In the genomic region with DNA sequence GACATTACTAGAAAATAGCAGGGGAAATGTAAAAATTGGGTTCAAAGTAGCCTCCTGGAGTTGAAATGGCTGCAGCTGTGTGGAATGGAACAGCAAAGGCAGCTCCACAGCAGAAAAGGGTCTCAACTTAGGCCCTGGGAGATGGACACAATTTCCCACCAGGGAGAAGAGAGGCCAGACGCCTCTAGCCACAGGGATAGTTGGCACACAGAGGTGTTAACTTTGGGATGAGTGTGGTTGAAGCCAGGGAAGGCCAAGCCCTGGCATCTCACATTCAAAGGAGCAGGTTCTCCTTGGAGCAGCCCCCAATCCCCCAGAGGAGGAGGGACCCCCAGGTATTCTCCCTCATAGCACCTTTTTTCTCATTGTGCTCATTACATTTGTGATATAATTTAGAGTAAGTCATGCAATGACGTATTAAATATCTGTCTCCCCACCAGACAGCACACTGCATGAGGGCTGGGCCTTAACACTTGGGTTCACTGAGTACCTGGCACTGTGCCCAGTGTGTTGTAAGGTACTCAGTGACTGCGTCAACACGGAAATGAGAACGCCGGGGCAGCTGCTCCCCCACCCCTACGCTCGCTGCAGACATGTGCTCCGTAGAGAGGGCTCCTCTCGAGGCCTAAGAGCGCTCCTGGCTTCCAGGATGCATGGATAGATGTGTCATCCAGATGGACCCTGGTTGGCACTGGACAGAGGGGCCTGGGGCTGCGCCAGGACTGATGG, we compare ENCODE assay signal across 10 cellular contexts.
DNase-seq lines count a peak whose midpoint lies in the region; ATAC-seq and TF ChIP-seq lines count a peak whose summit lies in the region.
"Had no signal": no experiment of that assay in that cellular context is flagged by ENCODE, and none has a peak within 500 bp of the region (broad histone marks: within the 10 kb centered on the region; RNA-seq: fewer than 3 reads in every experiment).

No MANE protein-coding gene starts in this region.

- H3K4me2 ChIP-seq in hepatocyte, result no peak overlapping the region

- ATAC-seq in upper lobe of right lung, result peak; percentile 87
- ATAC-seq: stimulated activated memory B cell treated with anti-CD40 and anti-IgM and Interleukin-4, amounts not matched to agents 10 μg/mL and 1 μg/mL and 100 μg/mL, for 72 hours had no signal

- no peaks in the 10 kb centered on the region for H3K36me3 Mint-ChIP-seq in activated T-helper 1 cell treated with anti-CD3 and anti-CD28 coated beads, Interleukin-12 subunit alpha, Interleukin-12 subunit beta, Interleukin-2, Interleukin-4 antibody, amounts not matched to agents 30 ng/mL and 10 ng/mL and 1 ng/mL, durations not matched to agents 14 hours and 24 hours and 36 hours (ENCODE audit: low read depth)
- H3K36me3 Mint-ChIP-seq: stimulated activated memory B cell treated with anti-CD40 and anti-IgM and Interleukin-4, amounts not matched to agents 10 μg/mL and 1 μg/mL and 100 μg/mL, for 72 hours had no signal

- TF ChIP-seq CTCF in hepatocyte (IDR thresholded peaks at IDR 0.05; ENCODE audit: poor library complexity) (no peak), upper lobe of right lung (IDR thresholded peaks at IDR 0.05) (no peak)

- no peaks in the 10 kb centered on the region for H3K79me2 ChIP-seq in hepatocyte

- H3K27me3 ChIP-seq in hepatocyte, result no peaks in the 10 kb centered on the region
- no peaks in the 10 kb centered on the region for H3K27me3 ChIP-seq in upper lobe of right lung

- no peaks in the 10 kb centered on the region for H3K9me2 ChIP-seq in hepatocyte (replicated peaks; ENCODE audit: insufficient read depth)

- H2AFZ ChIP-seq in hepatocyte, result no peak overlapping the region

- H3K4me3 ChIP-seq in hepatocyte (no peak overlapping the region), upper lobe of right lung (no peak overlapping the region)

- H3K4me1 ChIP-seq in hepatocyte (ENCODE audit: insufficient read depth), result peaks cover 17% of the 10 kb centered on the region
- H3K4me1 ChIP-seq in upper lobe of right lung, result peaks cover 50% of the 10 kb centered on the region

- DNase-seq in NOMO-1 (lab: John Stamatoyannopoulos, UW; ENCODE audit: unreplicated experiment in 2 of 2) (peak; percentile 24 to 45), NOMO-1 treated with dmso at 0.1 percent for 144 hours (lab: John Stamatoyannopoulos, UW; ENCODE audit: unreplicated experiment) (no peak), hepatocyte (ENCODE audit: low spot score) (peak; percentile 79), upper lobe of right lung (peak; percentile 89), SIG-M5 (lab: John Stamatoyannopoulos, UW) (no peak)
- DNase-seq in stimulated activated CD4-positive, alpha-beta T cell treated with anti-CD3 and anti-CD28 coated beads, Interleukin-4, amount 100 ng/mL, for 1 hour, result no peak
- no peak for DNase-seq in activated T-helper 1 cell treated with anti-CD3 and anti-CD28 coated beads, Interleukin-12 subunit alpha, Interleukin-12 subunit beta, Interleukin-2, Interleukin-4 antibody, amounts not matched to agents 30 ng/mL and 10 ng/mL and 1 ng/mL, durations not matched to agents 14 hours and 24 hours and 36 hours (ENCODE audit: low spot score)
- DNase-seq: activated B cell treated with CpG ODN at 0.5 μM for 24 hours had no signal

- H3K4me1 Mint-ChIP-seq in activated T-helper 1 cell treated with anti-CD3 and anti-CD28 coated beads, Interleukin-12 subunit alpha, Interleukin-12 subunit beta, Interleukin-2, Interleukin-4 antibody, amounts not matched to agents 30 ng/mL and 10 ng/mL and 1 ng/mL, durations not matched to agents 14 hours and 24 hours and 36 hours (ENCODE audit: low read depth), result peaks cover 29% of the 10 kb centered on the region
- H3K4me1 Mint-ChIP-seq: activated B cell treated with CpG ODN at 0.5 μM for 24 hours; stimulated activated memory B cell treated with anti-CD40 and anti-IgM and Interleukin-4, amounts not matched to agents 10 μg/mL and 1 μg/mL and 100 μg/mL, for 72 hours had no signal

- no peaks in the 10 kb centered on the region for H3K9me3 Mint-ChIP-seq in activated T-helper 1 cell treated with anti-CD3 and anti-CD28 coated beads, Interleukin-12 subunit alpha, Interleukin-12 subunit beta, Interleukin-2, Interleukin-4 antibody, amounts not matched to agents 30 ng/mL and 10 ng/mL and 1 ng/mL, durations not matched to agents 14 hours and 24 hours and 36 hours
- H3K9me3 Mint-ChIP-seq: activated B cell treated with CpG ODN at 0.5 μM for 24 hours; stimulated activated memory B cell treated with anti-CD40 and anti-IgM and Interleukin-4, amounts not matched to agents 10 μg/mL and 1 μg/mL and 100 μg/mL, for 72 hours had no signal

- H3K4me3 Mint-ChIP-seq in activated T-helper 1 cell treated with anti-CD3 and anti-CD28 coated beads, Interleukin-12 subunit alpha, Interleukin-12 subunit beta, Interleukin-2, Interleukin-4 antibody, amounts not matched to agents 30 ng/mL and 10 ng/mL and 1 ng/mL, durations not matched to agents 14 hours and 24 hours and 36 hours, result no peak overlapping the region
- H3K4me3 Mint-ChIP-seq: activated B cell treated with CpG ODN at 0.5 μM for 24 hours; stimulated activated memory B cell treated with anti-CD40 and anti-IgM and Interleukin-4, amounts not matched to agents 10 μg/mL and 1 μg/mL and 100 μg/mL, for 72 hours had no signal

- intact Hi-C loops in upper lobe of right lung (cut with DNase I), result no loop called here
- intact Hi-C loops in activated T-helper 1 cell treated with anti-CD3 and anti-CD28 coated beads, Interleukin-12 subunit alpha, Interleukin-12 subunit beta, Interleukin-2, Interleukin-4 antibody, amounts not matched to agents 30 ng/mL and 10 ng/mL and 1 ng/mL, durations not matched to agents 14 hours and 24 hours and 36 hours (cut with micrococcal nuclease), result no loop called here

- no peaks in the 10 kb centered on the region for H4K20me1 ChIP-seq in hepatocyte (ENCODE audit: insufficient read depth, poor library complexity, severe bottlenecking)

- H3K36me3 ChIP-seq in hepatocyte (replicated peaks; ENCODE audit: insufficient read depth, low read depth) (no peaks in the 10 kb centered on the region), upper lobe of right lung (no peaks in the 10 kb centered on the region)

- 45 to 64% (median 49%) methylated on average over 12 of the region's 12 CpGs for WGBS in adipose tissue, 3 donors
- WGBS in hepatocyte (ENCODE audit: low lambda C conversion rate, missing lambda C conversion rate), result 78% methylated on average over 12 of the region's 12 CpGs

- H3K27ac ChIP-seq in adipose tissue (ENCODE audit: low read depth, low read length) (peak overlapping the region; percentile 48), hepatocyte (no peak overlapping the region), upper lobe of right lung (peak overlapping the region; percentile 66)

- H3K27me3 Mint-ChIP-seq in activated T-helper 1 cell treated with anti-CD3 and anti-CD28 coated beads, Interleukin-12 subunit alpha, Interleukin-12 subunit beta, Interleukin-2, Interleukin-4 antibody, amounts not matched to agents 30 ng/mL and 10 ng/mL and 1 ng/mL, durations not matched to agents 14 hours and 24 hours and 36 hours (ENCODE audit: insufficient read depth), result no peaks in the 10 kb centered on the region

- H3K9me3 ChIP-seq in hepatocyte (ENCODE audit: low read depth) (no peaks in the 10 kb centered on the region), upper lobe of right lung (no peaks in the 10 kb centered on the region)

- H3K27ac Mint-ChIP-seq in activated T-helper 1 cell treated with anti-CD3 and anti-CD28 coated beads, Interleukin-12 subunit alpha, Interleukin-12 subunit beta, Interleukin-2, Interleukin-4 antibody, amounts not matched to agents 30 ng/mL and 10 ng/mL and 1 ng/mL, durations not matched to agents 14 hours and 24 hours and 36 hours, result no peak overlapping the region
- H3K27ac Mint-ChIP-seq: activated B cell treated with CpG ODN at 0.5 μM for 24 hours; stimulated activated memory B cell treated with anti-CD40 and anti-IgM and Interleukin-4, amounts not matched to agents 10 μg/mL and 1 μg/mL and 100 μg/mL, for 72 hours had no signal

Comparison
In these comparisons a context has a peak if more than half of its experiments do, and no peak if none do; other contexts are left out.
1. DNase-seq: peak in NOMO-1 (2 of 2), hepatocyte (single experiment) and upper lobe of right lung (single experiment); none in NOMO-1 treated with dmso at 0.1 percent for 144 hours (single experiment), stimulated activated CD4-positive, alpha-beta T cell treated with anti-CD3 and anti-CD28 coated beads, Interleukin-4, amount 100 ng/mL, for 1 hour (single experiment), activated T-helper 1 cell treated with anti-CD3 and anti-CD28 coated beads, Interleukin-12 subunit alpha, Interleukin-12 subunit beta, Interleukin-2, Interleukin-4 antibody, amounts not matched to agents 30 ng/mL and 10 ng/mL and 1 ng/mL, durations not matched to agents 14 hours and 24 hours and 36 hours (single experiment) and SIG-M5 (single experiment).